Comparison of ENCODE assay signal across 2 cellular contexts in the genomic region with DNA sequence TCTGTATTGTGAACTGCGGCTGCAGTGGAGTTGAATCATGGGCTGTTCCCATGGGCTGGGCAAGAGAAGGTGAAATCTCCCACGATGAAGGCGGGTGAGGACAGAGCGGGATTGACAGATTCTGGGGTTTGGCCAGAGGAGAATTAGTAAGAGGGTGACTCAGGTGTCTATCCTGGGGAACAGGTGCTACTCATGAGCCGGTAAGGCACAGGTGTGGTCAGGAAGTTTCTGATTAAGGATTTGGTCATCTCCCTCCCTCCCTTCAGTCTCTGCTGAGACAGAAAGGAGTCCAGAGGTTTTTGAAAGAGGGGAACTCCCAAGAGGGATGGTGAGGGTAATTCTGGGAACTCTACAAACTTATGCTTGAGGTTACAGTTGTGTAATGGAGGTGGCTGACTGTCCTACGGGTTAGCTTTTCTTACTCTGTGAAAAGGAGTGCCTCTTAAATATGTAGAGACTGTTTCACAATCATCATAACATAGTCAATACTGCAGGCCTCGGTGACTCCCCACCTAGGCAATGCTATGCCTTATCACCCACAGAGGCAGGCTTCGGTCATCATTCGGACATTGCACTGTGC.
TF ChIP-seq lines count a peak whose summit lies in the region.

No MANE protein-coding gene starts in this region.

TF ChIP-seq in K562, 482 proteins besides CTCF, POLR2A, EP300 and RAD21:
- TF ChIP-seq CEBPB (tag; IDR thresholded peaks at IDR 0.05) (peak; percentile 62; the same call in 1 of the 2 replicates), CBFA2T3 (IDR thresholded peaks at IDR 0.05) (0 out of 2 replicates have a peak, but pooled peaks have one; percentile 9), BRD4 (IDR thresholded peaks at IDR 0.05) (no peak), CEBPG (CRISPR knock-in tag; IDR thresholded peaks at IDR 0.05) (no peak), CEBPG (tag; conservative IDR thresholded peaks at IDR 0.05 in 1 of 2, IDR thresholded peaks at IDR 0.05 in 1 of 2) (0 out of 4 replicates have a peak, but pooled peaks have one; percentile 16), MYC (IDR thresholded peaks at IDR 0.05; ENCODE audit: low read depth, low read length) (no peak), MYC (CRISPR knock-in tag; IDR thresholded peaks at IDR 0.05; ENCODE audit: borderline replicate concordance, low read depth) (no peak), STAT5A (IDR thresholded peaks at IDR 0.05; ENCODE audit: borderline replicate concordance, low read length) (no peak), ZNF589 (CRISPR knock-in tag; IDR thresholded peaks at IDR 0.05; ENCODE audit: low read depth) (no peak), TCFL5 (CRISPR knock-in tag; conservative IDR thresholded peaks at IDR 0.05) (no peak), TEAD4 (IDR thresholded peaks at IDR 0.05; ENCODE audit: low read length) (no peak), TEAD4 (CRISPR knock-in tag; IDR thresholded peaks at IDR 0.05; ENCODE audit: borderline replicate concordance) (no peak), GATA2 (CRISPR knock-in tag; IDR thresholded peaks at IDR 0.05) (no peak)
- TF ChIP-seq, protein P1, sequence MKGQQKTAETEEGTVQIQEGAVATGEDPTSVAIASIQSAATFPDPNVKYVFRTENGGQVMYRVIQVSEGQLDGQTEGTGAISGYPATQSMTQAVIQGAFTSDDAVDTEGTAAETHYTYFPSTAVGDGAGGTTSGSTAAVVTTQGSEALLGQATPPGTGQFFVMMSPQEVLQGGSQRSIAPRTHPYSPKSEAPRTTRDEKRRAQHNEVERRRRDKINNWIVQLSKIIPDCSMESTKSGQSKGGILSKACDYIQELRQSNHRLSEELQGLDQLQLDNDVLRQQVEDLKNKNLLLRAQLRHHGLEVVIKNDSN (CRISPR knock-in tag; IDR thresholded peaks at IDR 0.05), result no peak
- TF ChIP-seq, protein P2, sequence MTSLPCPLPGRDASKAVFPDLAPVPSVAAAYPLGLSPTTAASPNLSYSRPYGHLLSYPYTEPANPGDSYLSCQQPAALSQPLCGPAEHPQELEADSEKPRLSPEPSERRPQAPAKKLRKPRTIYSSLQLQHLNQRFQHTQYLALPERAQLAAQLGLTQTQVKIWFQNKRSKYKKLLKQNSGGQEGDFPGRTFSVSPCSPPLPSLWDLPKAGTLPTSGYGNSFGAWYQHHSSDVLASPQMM (CRISPR knock-in tag; IDR thresholded peaks at IDR 0.05), result no peak
- TF ChIP-seq, protein P3, sequence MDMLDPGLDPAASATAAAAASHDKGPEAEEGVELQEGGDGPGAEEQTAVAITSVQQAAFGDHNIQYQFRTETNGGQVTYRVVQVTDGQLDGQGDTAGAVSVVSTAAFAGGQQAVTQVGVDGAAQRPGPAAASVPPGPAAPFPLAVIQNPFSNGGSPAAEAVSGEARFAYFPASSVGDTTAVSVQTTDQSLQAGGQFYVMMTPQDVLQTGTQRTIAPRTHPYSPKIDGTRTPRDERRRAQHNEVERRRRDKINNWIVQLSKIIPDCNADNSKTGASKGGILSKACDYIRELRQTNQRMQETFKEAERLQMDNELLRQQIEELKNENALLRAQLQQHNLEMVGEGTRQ (CRISPR knock-in tag; IDR thresholded peaks at IDR 0.05), result no peak
- TF ChIP-seq, protein P4, sequence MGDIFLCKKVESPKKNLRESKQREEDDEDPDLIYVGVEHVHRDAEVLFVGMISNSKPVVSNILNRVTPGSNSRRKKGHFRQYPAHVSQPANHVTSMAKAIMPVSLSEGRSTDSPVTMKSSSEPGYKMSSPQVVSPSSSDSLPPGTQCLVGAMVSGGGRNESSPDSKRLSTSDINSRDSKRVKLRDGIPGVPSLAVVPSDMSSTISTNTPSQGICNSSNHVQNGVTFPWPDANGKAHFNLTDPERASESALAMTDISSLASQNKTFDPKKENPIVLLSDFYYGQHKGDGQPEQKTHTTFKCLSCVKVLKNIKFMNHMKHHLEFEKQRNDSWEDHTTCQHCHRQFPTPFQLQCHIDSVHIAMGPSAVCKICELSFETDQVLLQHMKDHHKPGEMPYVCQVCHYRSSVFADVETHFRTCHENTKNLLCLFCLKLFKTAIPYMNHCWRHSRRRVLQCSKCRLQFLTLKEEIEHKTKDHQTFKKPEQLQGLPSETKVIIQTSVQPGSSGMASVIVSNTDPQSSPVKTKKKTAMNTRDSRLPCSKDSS (IDR thresholded peaks at IDR 0.05; ENCODE audit: low read depth, partially characterized antibody), result no peak
TF ChIP-seq in K562: peak in this region for 3.

TF ChIP-seq in HEK293T, 16 proteins besides CTCF, POLR2A, EP300 and RAD21:
- TF ChIP-seq, protein P5, sequence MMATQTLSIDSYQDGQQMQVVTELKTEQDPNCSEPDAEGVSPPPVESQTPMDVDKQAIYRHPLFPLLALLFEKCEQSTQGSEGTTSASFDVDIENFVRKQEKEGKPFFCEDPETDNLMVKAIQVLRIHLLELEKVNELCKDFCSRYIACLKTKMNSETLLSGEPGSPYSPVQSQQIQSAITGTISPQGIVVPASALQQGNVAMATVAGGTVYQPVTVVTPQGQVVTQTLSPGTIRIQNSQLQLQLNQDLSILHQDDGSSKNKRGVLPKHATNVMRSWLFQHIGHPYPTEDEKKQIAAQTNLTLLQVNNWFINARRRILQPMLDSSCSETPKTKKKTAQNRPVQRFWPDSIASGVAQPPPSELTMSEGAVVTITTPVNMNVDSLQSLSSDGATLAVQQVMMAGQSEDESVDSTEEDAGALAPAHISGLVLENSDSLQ (IDR thresholded peaks at IDR 0.05), result no peak
- no peak for TF ChIP-seq L3MBTL2 (conservative IDR thresholded peaks at IDR 0.05)
- TF ChIP-seq FOXA1 (IDR thresholded peaks at IDR 0.05), result no peak
- TF ChIP-seq FOXK2 (IDR thresholded peaks at IDR 0.05), result no peak
- no peak for TF ChIP-seq ZNF384 (IDR thresholded peaks at IDR 0.05)
- TF ChIP-seq TARDBP (IDR thresholded peaks at IDR 0.05), result no peak
- no peak for TF ChIP-seq FOXM1 (IDR thresholded peaks at IDR 0.05; ENCODE audit: borderline replicate concordance)
- TF ChIP-seq SUZ12 (IDR thresholded peaks at IDR 0.05), result no peak
- TF ChIP-seq SP1 (IDR thresholded peaks at IDR 0.05), result no peak
- no peak for TF ChIP-seq BHLHE40 (IDR thresholded peaks at IDR 0.05; ENCODE audit: borderline replicate concordance)
- TF ChIP-seq ARNT (IDR thresholded peaks at IDR 0.05), result no peak
- TF ChIP-seq ELF4 (IDR thresholded peaks at IDR 0.05), result no peak
- TF ChIP-seq CTBP1 (IDR thresholded peaks at IDR 0.05; ENCODE audit: borderline replicate concordance), result no peak
- no peak for TF ChIP-seq NFRKB (IDR thresholded peaks at IDR 0.05)
- no peak for TF ChIP-seq HDGF (IDR thresholded peaks at IDR 0.05; ENCODE audit: borderline replicate concordance)
- no peak for TF ChIP-seq LEF1 (IDR thresholded peaks at IDR 0.05; ENCODE audit: borderline replicate concordance)
